ENCODE assay signal across 8 cellular contexts in the genomic region with DNA sequence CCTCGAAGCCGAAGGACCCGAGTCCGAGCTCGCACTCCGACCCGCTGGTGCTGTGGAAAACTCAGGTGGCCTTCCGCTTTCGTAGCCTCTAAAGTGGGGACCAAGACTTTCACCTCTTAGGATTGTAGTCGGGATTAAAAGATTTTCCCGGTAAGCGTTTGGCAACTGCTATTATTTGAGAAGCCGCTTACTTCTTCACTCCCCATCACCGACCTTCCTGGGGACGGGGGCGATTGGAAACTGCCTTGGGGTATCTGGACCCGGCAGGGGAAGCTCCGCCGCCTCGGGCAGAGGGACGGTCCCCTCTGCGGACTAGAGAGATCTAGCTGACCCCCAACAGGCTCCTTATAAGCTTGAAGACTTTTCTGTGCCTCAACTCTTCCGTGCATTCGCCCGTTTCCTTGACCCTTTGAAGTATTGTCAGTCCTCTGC. TPM values are rescaled to one million over a fixed set of nuclear protein-coding genes. Genes with fewer than 3 reads are reported as not detected.
DNase-seq lines count a peak whose midpoint lies in the region; ATAC-seq and TF ChIP-seq lines count a peak whose summit lies in the region.

No MANE protein-coding gene starts in this region.

- H3K9me2 ChIP-seq in GM23338 (ENCODE audit: insufficient read depth): no peaks in the 10 kb centered on the region

- H3K27ac ChIP-seq in GM23338 (ENCODE audit: low read depth): no peak overlapping the region
- no peak overlapping the region for H3K27ac ChIP-seq in SK-N-MC
- H3K27ac ChIP-seq in sigmoid colon: peak overlapping the region; percentile 96 to 99 (median 98)

- no peak for TF ChIP-seq EP300 in sigmoid colon (IDR thresholded peaks at IDR 0.05)

- peak overlapping the region; percentile 83 for H3K9ac ChIP-seq in SK-N-MC (ENCODE audit: insufficient read length)

- H3K9me3 Mint-ChIP-seq in GM23338: no peaks in the 10 kb centered on the region

- H3K4me3 ChIP-seq in GM23338 (peak overlapping the region; percentile 85), SK-N-MC (peak overlapping the region; percentile 98), fibroblast of pulmonary artery (replicated peaks; ENCODE audit: low read depth, low read length) (peak overlapping the region; percentile 90), sigmoid colon (peak overlapping the region; percentile 80 to 94 (median 94))

- H3K4me3 Mint-ChIP-seq in GM23338: peak overlapping the region; percentile 87

- H3K4me2 ChIP-seq in GM23338: peak overlapping the region; percentile 99

- H3K9me3 ChIP-seq in SK-N-MC (ENCODE audit: low read depth, low read length) (no peaks in the 10 kb centered on the region), sigmoid colon (no peaks in the 10 kb centered on the region)

- H3K27ac Mint-ChIP-seq in GM23338: no peak overlapping the region

- intact Hi-C loops in sigmoid colon (cut with DNase I): loop anchor here (1.0 to 10.0 kb wide), 3 partner anchors 17 to 259 kb away; a partner anchor contains a TSS

- no peaks in the 10 kb centered on the region for H3K27me3 ChIP-seq in GM23338 (ENCODE audit: insufficient read depth)
- H3K27me3 ChIP-seq in sigmoid colon: no peaks in the 10 kb centered on the region

- TF ChIP-seq CTCF in GM23338 (conservative IDR thresholded peaks at IDR 0.05; ENCODE audit: low read depth in 2 of 2): no peak
- TF ChIP-seq CTCF in fibroblast of pulmonary artery (IDR thresholded peaks at IDR 0.05; ENCODE audit: low read length, missing control alignments): no peak
- no peak for TF ChIP-seq CTCF in sigmoid colon (IDR thresholded peaks at IDR 0.05)

- peak overlapping the region; percentile 94 for H2AFZ ChIP-seq in GM23338

- DNase-seq in GM23338 (ENCODE audit: low spot score) (peak; percentile 23), SK-N-MC (ENCODE audit: low read depth, low spot score) (no peak), fibroblast of pulmonary artery (ENCODE audit: low read depth) (no peak), sigmoid colon (no peak), SHP77 treated with DMSO at 0.1 percent for 48 hours (lab: John Stamatoyannopoulos, UW) (no peak), glomerular visceral epithelial cell (ENCODE audit: extremely low spot score) (no peak), NCI-H2171 (lab: John Stamatoyannopoulos, UW) (no peak)
- DNase-seq in activated CD4-positive, alpha-beta T cell treated with anti-CD3 and anti-CD28 coated beads for 4 hours: no peak

- WGBS in sigmoid colon, 2 donors: 1 to 3% methylated on average over 25 of the region's 25 CpGs

- H3K4me1 Mint-ChIP-seq in GM23338: peaks cover 23% of the 10 kb centered on the region

- peaks cover 4% of the 10 kb centered on the region; the same call in 1 of the 2 replicates for H4K20me1 ChIP-seq in GM23338 (replicated peaks; ENCODE audit: insufficient read depth)

- no peak for TF ChIP-seq POLR2A in sigmoid colon (IDR thresholded peaks at IDR 0.05)

- H3K36me3 Mint-ChIP-seq in GM23338 (ENCODE audit: low read depth): no peaks in the 10 kb centered on the region; the same call in 2 of the 3 replicates

- peaks cover 10% of the 10 kb centered on the region for H3K27me3 Mint-ChIP-seq in GM23338 (ENCODE audit: insufficient read depth, low read depth, poor library complexity)

- H3K79me2 ChIP-seq in GM23338 (replicated peaks; ENCODE audit: insufficient read depth): peaks cover 14% of the 10 kb centered on the region

- H3K36me3 ChIP-seq in GM23338 (ENCODE audit: insufficient read depth): no peaks in the 10 kb centered on the region
- peaks cover under 1% of the 10 kb centered on the region; the same call in 1 of the 2 replicates for H3K36me3 ChIP-seq in SK-N-MC (ENCODE audit: insufficient read depth, low read length)
- H3K36me3 ChIP-seq in sigmoid colon: peaks cover 0 to 2% (median 0%) of the 10 kb centered on the region in 4 donors

- H3K4me1 ChIP-seq in GM23338 (ENCODE audit: insufficient read depth) (peaks cover 24% of the 10 kb centered on the region), sigmoid colon (peaks cover 0 to 87% (median 71%) of the 10 kb centered on the region in 4 donors)

- ATAC-seq in GM23338: peak; percentile 2; the same call in 2 of the 3 replicates

- 0 out of 2 replicates have a peak, but pooled peaks cover 3% of the 10 kb centered on the region for H3F3A ChIP-seq in GM23338 (replicated peaks; ENCODE audit: low read depth)

TF ChIP-seq in GM23338, 12 proteins besides CTCF, POLR2A, EP300 and RAD21 (continues in another document):
- TF ChIP-seq CREB1 (CRISPR knock-in tag; IDR thresholded peaks at IDR 0.05; ENCODE audit: low read depth) (no peak), ZNF331 (CRISPR knock-in tag; IDR thresholded peaks at IDR 0.05; ENCODE audit: low read depth) (no peak), STAT1 (IDR thresholded peaks at IDR 0.05; ENCODE audit: unreplicated experiment) (no peak), EZH2 (IDR thresholded peaks at IDR 0.05; ENCODE audit: low read depth, unreplicated experiment) (no peak), NANOG (IDR thresholded peaks at IDR 0.05; ENCODE audit: borderline replicate concordance) (no peak), EZH2phosphoT487 (IDR thresholded peaks at IDR 0.05; ENCODE audit: unreplicated experiment) (no peak)
- TF ChIP-seq, protein P1, sequence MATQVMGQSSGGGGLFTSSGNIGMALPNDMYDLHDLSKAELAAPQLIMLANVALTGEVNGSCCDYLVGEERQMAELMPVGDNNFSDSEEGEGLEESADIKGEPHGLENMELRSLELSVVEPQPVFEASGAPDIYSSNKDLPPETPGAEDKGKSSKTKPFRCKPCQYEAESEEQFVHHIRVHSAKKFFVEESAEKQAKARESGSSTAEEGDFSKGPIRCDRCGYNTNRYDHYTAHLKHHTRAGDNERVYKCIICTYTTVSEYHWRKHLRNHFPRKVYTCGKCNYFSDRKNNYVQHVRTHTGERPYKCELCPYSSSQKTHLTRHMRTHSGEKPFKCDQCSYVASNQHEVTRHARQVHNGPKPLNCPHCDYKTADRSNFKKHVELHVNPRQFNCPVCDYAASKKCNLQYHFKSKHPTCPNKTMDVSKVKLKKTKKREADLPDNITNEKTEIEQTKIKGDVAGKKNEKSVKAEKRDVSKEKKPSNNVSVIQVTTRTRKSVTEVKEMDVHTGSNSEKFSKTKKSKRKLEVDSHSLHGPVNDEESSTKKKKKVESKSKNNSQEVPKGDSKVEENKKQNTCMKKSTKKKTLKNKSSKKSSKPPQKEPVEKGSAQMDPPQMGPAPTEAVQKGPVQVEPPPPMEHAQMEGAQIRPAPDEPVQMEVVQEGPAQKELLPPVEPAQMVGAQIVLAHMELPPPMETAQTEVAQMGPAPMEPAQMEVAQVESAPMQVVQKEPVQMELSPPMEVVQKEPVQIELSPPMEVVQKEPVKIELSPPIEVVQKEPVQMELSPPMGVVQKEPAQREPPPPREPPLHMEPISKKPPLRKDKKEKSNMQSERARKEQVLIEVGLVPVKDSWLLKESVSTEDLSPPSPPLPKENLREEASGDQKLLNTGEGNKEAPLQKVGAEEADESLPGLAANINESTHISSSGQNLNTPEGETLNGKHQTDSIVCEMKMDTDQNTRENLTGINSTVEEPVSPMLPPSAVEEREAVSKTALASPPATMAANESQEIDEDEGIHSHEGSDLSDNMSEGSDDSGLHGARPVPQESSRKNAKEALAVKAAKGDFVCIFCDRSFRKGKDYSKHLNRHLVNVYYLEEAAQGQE (IDR thresholded peaks at IDR 0.05; ENCODE audit: unreplicated experiment): no peak

RNA-seq across cellular contexts. Expression of a gene that starts 0.7 kb away (rescaled TPM):
- total RNA-seq in GM23338 (2014; rRNA removed; shearing (Covaris generic)): 30.4 and 35.6 TPM in 2 replicates
- polyA plus RNA-seq in GM23338 (2016; fragmentation: Nextera tagmentation; extraction: Ambion mirVana): 17.4 and 17.8 TPM in 2 replicates
- 10 to 100 TPM; 42.1 to 90.8 (median 74.7) TPM for total RNA-seq in sigmoid colon
- polyA plus RNA-seq in sigmoid colon: 10 to 100 TPM; 17.4 to 42.1 (median 17.6) TPM

RNA-seq across cellular contexts. Expression of a gene that starts 17.4 kb away (rescaled TPM):
- total RNA-seq in GM23338 (2014; rRNA removed; shearing (Covaris generic)): 49.0 and 63.6 TPM in 2 replicates
- polyA plus RNA-seq in GM23338 (2016; fragmentation: Nextera tagmentation; extraction: Ambion mirVana) (55.1 and 58.9 TPM in 2 replicates), sigmoid colon (1 to 10 TPM in 2 of 3 donors, under 1 TPM in 1; 0.60 to 6.5 (median 1.6) TPM)
- total RNA-seq in sigmoid colon: 10 to 100 TPM; 21.6 to 26.6 (median 22.5) TPM

Comparison
In these comparisons a context has a peak if more than half of its experiments do, and no peak if none do; other contexts are left out.
1. H3K27ac ChIP-seq: peak in sigmoid colon (4 of 4); none in GM23338 (single experiment) and SK-N-MC (single experiment).
2. Peak in every context shown above with its lines, with median percentiles within 50 percentile points of each other: H3K4me3 ChIP-seq.